ENCODE assay signal across 1 cellular context in genomic region chr2:127197475-127198385, GRCh38.
TF ChIP-seq lines count a peak whose summit lies in the region.

No MANE protein-coding gene starts in this region.

TF ChIP-seq in WTC11, 78 proteins besides CTCF, POLR2A, EP300 and RAD21 (continued from another document):
- no peak for TF ChIP-seq GABPB1 (CRISPR knock-in tag; IDR thresholded peaks at IDR 0.05)
- TF ChIP-seq HMGXB4 (CRISPR knock-in tag; IDR thresholded peaks at IDR 0.05): no peak
